In genomic region chr1:28552482-28553228, GRCh38 we compare ENCODE assay signal across 8 cellular contexts. TPM values are rescaled to one million over a fixed set of nuclear protein-coding genes. Genes with fewer than 3 reads are reported as not detected.
DNase-seq lines count a peak whose midpoint lies in the region; ATAC-seq and TF ChIP-seq lines count a peak whose summit lies in the region.

TRNAU1AP (plus strand) TSS chr1:28553085; CDS start chr1:28553111, 26 bp downstream.

- peak within 1 kb of the TSS; percentile 92 for H3K4me2 ChIP-seq in hepatocyte

- peak; percentile 67 for DNase-seq in NCI-H2081 treated with DMSO at 0.1 percent for 48 hours (lab: John Stamatoyannopoulos, UW)
- DNase-seq in T1000 (lab: John Stamatoyannopoulos, UW): peak; percentile 96
- DNase-seq in astrocyte of the hippocampus (ENCODE audit: low read depth, low spot score): peak; percentile 99
- DNase-seq in hepatocyte (ENCODE audit: low spot score): peak; percentile 98
- peak; percentile 86 for DNase-seq in renal cortical epithelial cell (ENCODE audit: low read depth)
- DNase-seq in aorta: peak; percentile 98 to 99

- H3K36me3 ChIP-seq in hepatocyte (replicated peaks; ENCODE audit: insufficient read depth, low read depth) (no peaks in the 10 kb centered on the region), aorta (ENCODE audit: control insufficient read depth in 1 of 2, insufficient read depth in 2 of 2, low read length in 1 of 2) (no peaks in the 10 kb centered on the region)

- H4K20me1 ChIP-seq in hepatocyte (ENCODE audit: insufficient read depth, poor library complexity, severe bottlenecking): no peaks in the 10 kb centered on the region

- intact Hi-C loops in aorta (cut with DNase I): no loop called here

- H3K4me3 ChIP-seq in hepatocyte (peak within 1 kb of the TSS; percentile 47), aorta (ENCODE audit: low read length in 2 of 2) (peak within 1 kb of the TSS; percentile 23 to 66)

- no peaks in the 10 kb centered on the region for H3K27me3 ChIP-seq in hepatocyte
- H3K27me3 ChIP-seq in aorta (ENCODE audit: control insufficient read depth in 1 of 2, insufficient read depth in 2 of 2, low read length in 1 of 2): no peaks in the 10 kb centered on the region

- H3K4me1 ChIP-seq in hepatocyte (ENCODE audit: insufficient read depth) (peaks cover 6% of the 10 kb centered on the region), aorta (ENCODE audit: control insufficient read depth in 1 of 2, insufficient read depth in 2 of 2, low read length in 2 of 2) (no peaks in the 10 kb centered on the region)

- peak within 1 kb of the TSS; percentile 81 for H2AFZ ChIP-seq in hepatocyte

- H3K79me2 ChIP-seq in hepatocyte: peaks cover 6% of the 10 kb centered on the region

- H3K9me3 ChIP-seq in hepatocyte (ENCODE audit: low read depth): no peaks in the 10 kb centered on the region
- no peaks in the 10 kb centered on the region for H3K9me3 ChIP-seq in aorta (ENCODE audit: control insufficient read depth, low read length)

- H3K27ac ChIP-seq in hepatocyte (peak within 1 kb of the TSS; percentile 73), aorta (ENCODE audit: low read depth in 1 of 2, low read length in 2 of 2) (peak within 1 kb of the TSS in 1 of 2 donors; percentile 37)

- ATAC-seq in GM18517 (IDR thresholded peaks at IDR 0.05; ENCODE audit: unreplicated experiment) (peak; percentile 91), HG03039 (IDR thresholded peaks at IDR 0.05; ENCODE audit: unreplicated experiment) (peak; percentile 92), aorta (ENCODE audit: low FRiP score) (peak; percentile 100)

- 4% methylated on average over 47 of the region's 57 CpGs for WGBS in hepatocyte (ENCODE audit: low lambda C conversion rate, missing lambda C conversion rate)
- 2 to 3% methylated on average over 49 to 57 of the region's 57 CpGs for WGBS in aorta, 2 donors

- H3K9me2 ChIP-seq in hepatocyte (replicated peaks; ENCODE audit: insufficient read depth): no peaks in the 10 kb centered on the region

- TF ChIP-seq CTCF in hepatocyte (IDR thresholded peaks at IDR 0.05; ENCODE audit: poor library complexity): peak; percentile 0

RNA-seq across cellular contexts. Expression of gene TRNAU1AP, which starts in this region (rescaled TPM):
- total RNA-seq in hepatocyte (10.0 and 17.4 TPM in 2 replicates), renal cortical epithelial cell (24.7 and 46.9 TPM in 2 replicates), aorta (10 to 100 TPM; 19.8 to 30.9 TPM)
- polyA plus RNA-seq in hepatocyte (18.8 and 19.1 TPM in 2 replicates), aorta (10 to 100 TPM; 34.9 to 39.2 TPM)
